23 cellular contexts compared by ENCODE assay signal in genomic region chr1:90349510-90349909, GRCh38.
"Had no signal": no experiment of that assay in that cellular context is flagged by ENCODE, and none has a peak within 500 bp of the region (broad histone marks: within the 10 kb centered on the region; RNA-seq: fewer than 3 reads in every experiment).

No MANE protein-coding gene starts in this region.

- H3K4me3 ChIP-seq: colonic mucosa, coronary artery, dorsolateral prefrontal cortex, esophagus squamous epithelium, gastrocnemius medialis, gastroesophageal sphincter, heart left ventricle, heart right ventricle had no signal

- H3K27ac Mint-ChIP-seq: dendritic cell treated with granulocyte-macrophage colony-stimulating factor and Interleukin-4, amounts not matched to agents 40 ng/mL and 50 ng/mL, for 4 days; effector memory CD8-positive, alpha-beta T cell; endodermal cell had no signal

- H3K27me3 Mint-ChIP-seq: effector memory CD8-positive, alpha-beta T cell had no signal

- H3K4me1 ChIP-seq: foreskin keratinocyte, gastrocnemius medialis, gastroesophageal sphincter, heart left ventricle, heart right ventricle had no signal

- DNase-seq: colonic mucosa; cortex of kidney; dermis blood vessel endothelial cell; dorsolateral prefrontal cortex; effector CD4-positive, alpha-beta T cell; effector CD8-positive, alpha-beta T cell; effector memory CD4-positive, alpha-beta T cell; effector memory CD8-positive, alpha-beta T cell; endodermal cell; erythroblast; esophagus squamous epithelium; foreskin fibroblast; foreskin keratinocyte; foreskin melanocyte; gastrocnemius medialis; glutamatergic neuron; head of caudate nucleus; heart left ventricle; heart right ventricle had no signal

- H3K27me3 ChIP-seq: colonic mucosa, foreskin keratinocyte, gastrocnemius medialis, gastroesophageal sphincter, heart left ventricle had no signal

- H3K4me1 Mint-ChIP-seq: endodermal cell had no signal

- H3K36me3 ChIP-seq: colonic mucosa, esophagus squamous epithelium, gastrocnemius medialis, gastroesophageal sphincter, heart left ventricle, heart right ventricle had no signal

- H3K4me3 Mint-ChIP-seq: dendritic cell treated with granulocyte-macrophage colony-stimulating factor and Interleukin-4, amounts not matched to agents 40 ng/mL and 50 ng/mL, for 4 days; effector memory CD8-positive, alpha-beta T cell; endodermal cell had no signal

- H3K9me3 ChIP-seq: colonic mucosa, gastrocnemius medialis had no signal

- H3K27ac ChIP-seq: colonic mucosa, coronary artery, dorsolateral prefrontal cortex, epithelial cell of prostate, esophagus squamous epithelium, foreskin keratinocyte, gastrocnemius medialis, gastroesophageal sphincter, heart left ventricle, heart right ventricle had no signal
